In genomic region chr3:45865568-45865955, GRCh38 we compare ENCODE assay signal across 29 cellular contexts.
"Had no signal": no experiment of that assay in that cellular context is flagged by ENCODE, and none has a peak within 500 bp of the region (broad histone marks: within the 10 kb centered on the region; RNA-seq: fewer than 3 reads in every experiment).

No MANE protein-coding gene starts in this region.

- H3K27me3 Mint-ChIP-seq: naive B cell had no signal

- H3K4me3 ChIP-seq: ascending aorta, cardiac muscle cell, coronary artery, dorsolateral prefrontal cortex, psoas muscle, sigmoid colon, stomach, thyroid gland, upper lobe of left lung, vagina had no signal

- FAIRE-seq: frontal cortex, small intestine had no signal

- H3K4me1 ChIP-seq: ascending aorta, parathyroid adenoma, psoas muscle, sigmoid colon, thyroid gland, upper lobe of left lung, vagina had no signal

- H3K79me2 ChIP-seq: parathyroid adenoma had no signal

- H3K4me1 Mint-ChIP-seq: brain, neural crest cell had no signal

- H3K27me3 ChIP-seq: ascending aorta, cardiac muscle cell, dorsolateral prefrontal cortex, sigmoid colon, stomach, thyroid gland, upper lobe of left lung, vagina had no signal

- H2AFZ ChIP-seq: parathyroid adenoma had no signal

- H3K27ac ChIP-seq: ascending aorta, cardiac muscle cell, coronary artery, parathyroid adenoma, psoas muscle, sigmoid colon, stomach, thyroid gland, upper lobe of left lung, vagina, WERI-Rb-1 had no signal

- H3K9ac ChIP-seq: parathyroid adenoma had no signal

- H3K36me3 Mint-ChIP-seq: activated naive CD4-positive, alpha-beta T cell treated with anti-CD3 and anti-CD28 coated beads, Interleukin-2, amount 10 ng/mL, durations not matched to agents 7 days and 5 days; activated naive CD8-positive, alpha-beta T cell treated with anti-CD3 and anti-CD28 coated beads, Interleukin-2, amount 10 ng/mL, durations not matched to agents 7 days and 5 days; brain; stimulated activated effector memory CD8-positive, alpha-beta T cell treated with anti-CD3 and anti-CD28 coated beads, Interleukin-12 subunit alpha, Interleukin-12 subunit beta, amount 100 ng/mL, for 72 hours had no signal

- ATAC-seq: left cardiac atrium, left ventricle myocardium superior, psoas muscle had no signal

- H3K36me3 ChIP-seq: ascending aorta, cardiac muscle cell, sigmoid colon, stomach, thyroid gland, upper lobe of left lung, vagina, WERI-Rb-1 had no signal

- H3K27ac Mint-ChIP-seq: activated naive CD4-positive, alpha-beta T cell treated with anti-CD3 and anti-CD28 coated beads, Interleukin-2, amount 10 ng/mL, durations not matched to agents 7 days and 5 days; activated naive CD8-positive, alpha-beta T cell treated with anti-CD3 and anti-CD28 coated beads, Interleukin-2, amount 10 ng/mL, durations not matched to agents 7 days and 5 days; activated T-cell treated with anti-CD3 and anti-CD28 coated beads, Interleukin-2, amount 50 U/mL, for 24 hours; brain; stimulated activated effector memory CD8-positive, alpha-beta T cell treated with anti-CD3 and anti-CD28 coated beads, Interleukin-12 subunit alpha, Interleukin-12 subunit beta, amount 100 ng/mL, for 72 hours had no signal

- H3K4me3 Mint-ChIP-seq: activated naive CD4-positive, alpha-beta T cell treated with anti-CD3 and anti-CD28 coated beads, Interleukin-2, amount 10 ng/mL, durations not matched to agents 7 days and 5 days; activated T-cell treated with anti-CD3 and anti-CD28 coated beads, Interleukin-2, amount 50 U/mL, for 24 hours; brain; neural crest cell; stimulated activated effector memory CD8-positive, alpha-beta T cell treated with anti-CD3 and anti-CD28 coated beads, Interleukin-12 subunit alpha, Interleukin-12 subunit beta, amount 100 ng/mL, for 72 hours had no signal

- H3K9me3 ChIP-seq: ascending aorta, thyroid gland, vagina had no signal

- DNase-seq: activated CD8-positive, alpha-beta memory T cell treated with anti-CD3 and anti-CD28 coated beads, Interleukin-2, amount 50 U/mL, for 48 hours; activated gamma-delta T cell; activated naive CD8-positive, alpha-beta T cell treated with anti-CD3 and anti-CD28 coated beads, Interleukin-2, amount 10 ng/mL, durations not matched to agents 7 days and 5 days; activated T-cell treated with anti-CD3 and anti-CD28 coated beads, Interleukin-2, amount 50 U/mL, for 24 hours; dorsolateral prefrontal cortex; effector memory CD4-positive, alpha-beta T cell; islet precursor cell; left cardiac atrium; left ventricle myocardium superior; naive B cell; occipital lobe; psoas muscle; sigmoid colon; stomach; T-helper 9 cell; thyroid gland; upper lobe of left lung; WERI-Rb-1 had no signal
